In the genomic region with DNA sequence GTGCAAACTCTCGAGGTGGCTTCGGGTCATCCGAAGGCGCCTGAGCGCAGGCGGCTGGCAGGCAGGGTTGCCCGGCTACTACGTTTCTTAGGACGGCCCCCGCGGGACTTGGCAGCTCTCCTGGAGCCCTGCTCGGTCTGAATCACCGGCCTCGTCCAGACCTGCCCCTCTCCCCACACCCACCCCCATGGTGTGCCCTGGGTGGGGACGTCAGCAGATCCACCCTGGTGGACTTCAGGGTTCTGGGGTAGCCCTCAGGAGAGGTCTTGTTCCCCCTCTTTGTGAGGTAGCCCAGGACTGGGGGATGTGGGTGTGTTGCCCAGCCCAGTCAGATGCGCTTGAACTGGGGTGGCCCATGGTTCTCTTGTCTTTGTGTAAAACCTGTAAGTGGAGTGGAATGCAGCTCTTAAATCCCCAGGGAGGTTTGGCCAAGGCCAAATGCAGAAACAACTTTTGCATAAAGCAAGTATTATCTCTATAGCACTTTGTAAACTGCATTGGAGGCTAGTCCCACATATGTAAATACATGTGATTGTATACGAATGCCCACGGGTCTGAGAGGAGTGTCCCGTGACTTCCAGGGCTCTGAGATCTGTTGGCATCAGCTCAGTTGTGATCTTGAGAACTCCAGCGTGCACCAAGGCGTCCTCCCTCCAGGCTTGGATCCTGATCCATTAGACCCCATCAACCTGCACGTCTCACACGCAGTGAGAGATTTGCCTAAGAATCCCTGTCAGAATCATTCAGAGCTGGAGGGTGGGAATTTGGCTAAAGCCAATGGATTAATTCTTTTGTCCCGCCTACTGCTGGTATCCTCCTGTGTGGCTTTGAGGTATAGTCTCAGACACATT, we compare ENCODE assay signal across 8 cellular contexts. TPM values are rescaled to one million over a fixed set of nuclear protein-coding genes. Genes with fewer than 3 reads are reported as not detected.
DNase-seq lines count a peak whose midpoint lies in the region; ATAC-seq and TF ChIP-seq lines count a peak whose summit lies in the region.

No MANE protein-coding gene starts in this region.

- H3K9me3 Mint-ChIP-seq in CD4-positive, CD25-positive, alpha-beta regulatory T cell: no peaks in the 10 kb centered on the region

- TF ChIP-seq CTCF in gastrocnemius medialis (IDR thresholded peaks at IDR 0.05 in 4 of 5, conservative IDR thresholded peaks at IDR 0.05 in 1 of 5) (no peak), GM10248 (IDR thresholded peaks at IDR 0.05; ENCODE audit: control extremely low read depth, extremely low read depth, low read depth, missing control alignments) (no peak)

- in situ Hi-C loops in gastrocnemius medialis (cut with MboI; ENCODE audit: low sequenced_read_pairs in 4 of 4): loop anchor here in 3 of 4 donors (10.0 kb wide), 2 partner anchors 50 to 100 kb away; no protein-coding TSS in a partner anchor

- peak overlapping the region; percentile 40 for H3K4me3 ChIP-seq in CD4-positive, CD25-positive, alpha-beta regulatory T cell (ENCODE audit: low read depth, low read length)
- H3K4me3 ChIP-seq in iPS-18a (ENCODE audit: low read length) (peak overlapping the region; percentile 92), gastrocnemius medialis (peak overlapping the region; percentile 67 to 100 (median 90))

- peak in 2 of 3 donors; percentile 6 to 10 for DNase-seq in CD4-positive, CD25-positive, alpha-beta regulatory T cell
- peak; percentile 51 for DNase-seq in HuH-7 (ENCODE audit: low spot score)
- DNase-seq in astrocyte of the hippocampus (ENCODE audit: low read depth, low spot score): peak; percentile 92
- DNase-seq in gastrocnemius medialis: peak in 1 of 2 donors; percentile 83
- no peak for DNase-seq in LoVo (ENCODE audit: low spot score)
- no peak for DNase-seq in GM10248 (ENCODE audit: extremely low spot score)

- H3K9ac ChIP-seq in iPS-18a (ENCODE audit: low read length): peak overlapping the region; percentile 74

- no peaks in the 10 kb centered on the region for H3K27me3 ChIP-seq in CD4-positive, CD25-positive, alpha-beta regulatory T cell (ENCODE audit: control insufficient read depth, insufficient read depth, low read length)
- H3K27me3 ChIP-seq in iPS-18a (ENCODE audit: control insufficient read depth, insufficient read depth, low read length) (peaks cover 48% of the 10 kb centered on the region), gastrocnemius medialis (no peaks in the 10 kb centered on the region)

- peak overlapping the region; percentile 70 to 94 (median 92) for H3K4me3 Mint-ChIP-seq in CD4-positive, CD25-positive, alpha-beta regulatory T cell

- no peak overlapping the region for H3K27ac ChIP-seq in CD4-positive, CD25-positive, alpha-beta regulatory T cell (ENCODE audit: insufficient read depth, low read length, poor library complexity, severe bottlenecking)
- H3K27ac ChIP-seq in iPS-18a (ENCODE audit: low read length): no peak overlapping the region
- H3K27ac ChIP-seq in gastrocnemius medialis: peak overlapping the region; percentile 89 to 98 (median 95)

- no peaks in the 10 kb centered on the region for H3K36me3 Mint-ChIP-seq in CD4-positive, CD25-positive, alpha-beta regulatory T cell

- H3K27ac Mint-ChIP-seq in CD4-positive, CD25-positive, alpha-beta regulatory T cell: peak overlapping the region in 2 of 3 donors; percentile 26 to 60

- TF ChIP-seq POLR2A in gastrocnemius medialis (IDR thresholded peaks at IDR 0.05): peak in 1 of 2 donors; percentile 26

- CTCF ChIA-PET in GM10248 (lab: Yijun Ruan, JAX): interaction anchor here (0.7 to 2.4 kb wide), 6 partner anchors 9 to 197 kb away, joined by 3 to 20 read pairs (median 4); no protein-coding TSS in a partner anchor

- no peaks in the 10 kb centered on the region for H3K36me3 ChIP-seq in CD4-positive, CD25-positive, alpha-beta regulatory T cell (ENCODE audit: control insufficient read depth, insufficient read depth, low read length)
- H3K36me3 ChIP-seq in iPS-18a (ENCODE audit: control insufficient read depth, low read depth, low read length) (no peaks in the 10 kb centered on the region), gastrocnemius medialis (peaks cover 0 to 7% of the 10 kb centered on the region in 2 donors)

- intact Hi-C loops in gastrocnemius medialis (cut with DNase I; ENCODE audit: low total_unique reads): no loop called here

- H3K4me1 ChIP-seq in CD4-positive, CD25-positive, alpha-beta regulatory T cell (ENCODE audit: control insufficient read depth, insufficient read depth, low read length, poor library complexity, severe bottlenecking): peaks cover 35% of the 10 kb centered on the region
- H3K4me1 ChIP-seq in iPS-18a (ENCODE audit: control insufficient read depth, low read depth, low read length) (peaks cover 14% of the 10 kb centered on the region), gastrocnemius medialis (peaks cover 34 to 50% of the 10 kb centered on the region in 2 donors)

- H3K9me3 ChIP-seq in CD4-positive, CD25-positive, alpha-beta regulatory T cell (ENCODE audit: control insufficient read depth in 2 of 2, low read length in 2 of 2): no peaks in the 10 kb centered on the region
- H3K9me3 ChIP-seq in iPS-18a (ENCODE audit: control insufficient read depth, low read depth, low read length): no peaks in the 10 kb centered on the region
- H3K9me3 ChIP-seq in gastrocnemius medialis: no peaks in the 10 kb centered on the region

- no peaks in the 10 kb centered on the region for H3K27me3 Mint-ChIP-seq in CD4-positive, CD25-positive, alpha-beta regulatory T cell

- POLR2A ChIA-PET in GM10248 (lab: Yijun Ruan, JAX): interaction anchor here (1.2 kb wide), 1 partner anchor 70 kb away, joined by 7 read pairs; no protein-coding TSS in a partner anchor

- no peak for ATAC-seq in CD4-positive, CD25-positive, alpha-beta regulatory T cell (ENCODE audit: low read depth in 2 of 2)
- ATAC-seq in gastrocnemius medialis (peak in 1 of 2 donors; percentile 1), HG02973 (IDR thresholded peaks at IDR 0.05; ENCODE audit: unreplicated experiment) (no peak)

- H3K4me1 Mint-ChIP-seq in CD4-positive, CD25-positive, alpha-beta regulatory T cell: peaks cover 0 to 45% (median 22%) of the 10 kb centered on the region in 4 donors

RNA-seq across cellular contexts. Expression of a gene that starts 1.8 kb away (rescaled TPM):
- total RNA-seq in CD4-positive, CD25-positive, alpha-beta regulatory T cell: 96.3 TPM
- polyA plus RNA-seq in CD4-positive, CD25-positive, alpha-beta regulatory T cell: 1 to 10 TPM; 2.8 to 6.2 (median 3.9) TPM
- 1,000 to 10,000 TPM in 1 of 4 donors, 100 to 1,000 TPM in 3; 218 to 1,159 (median 337) TPM for total RNA-seq in gastrocnemius medialis

Comparison
In these comparisons a context has a peak if more than half of its experiments do, and no peak if none do; other contexts are left out.
1. DNase-seq: peak in CD4-positive, CD25-positive, alpha-beta regulatory T cell (2 of 3), HuH-7 (single experiment) and astrocyte of the hippocampus (single experiment); none in LoVo (single experiment) and GM10248 (single experiment).
2. H3K27ac ChIP-seq: peak in gastrocnemius medialis (4 of 4); none in CD4-positive, CD25-positive, alpha-beta regulatory T cell (single experiment) and iPS-18a (single experiment).
3. H3K4me3 ChIP-seq: peak in every context shown above with its lines; median percentile 92 in iPS-18a; 90 in gastrocnemius medialis; 40 in CD4-positive, CD25-positive, alpha-beta regulatory T cell.